In genomic region chr5:109155625-109156024, GRCh38 we compare ENCODE assay signal across 18 cellular contexts.
DNase-seq lines count a peak whose midpoint lies in the region; ATAC-seq and TF ChIP-seq lines count a peak whose summit lies in the region.
"Had no signal": no experiment of that assay in that cellular context is flagged by ENCODE, and none has a peak within 500 bp of the region (broad histone marks: within the 10 kb centered on the region; RNA-seq: fewer than 3 reads in every experiment).

No MANE protein-coding gene starts in this region.

- no peaks in the 10 kb centered on the region for H3K4me1 Mint-ChIP-seq in stimulated activated effector memory CD8-positive, alpha-beta T cell treated with anti-CD3 and anti-CD28 coated beads, Interleukin-12 subunit alpha, Interleukin-12 subunit beta, amount 100 ng/mL, for 72 hours
- H3K4me1 Mint-ChIP-seq: activated CD4-positive, alpha-beta memory T cell treated with anti-CD3 and anti-CD28 coated beads, Interleukin-2, amount 10 ng/mL, durations not matched to agents 7 days and 5 days had no signal

- no peak overlapping the region for H3K4me3 Mint-ChIP-seq in stimulated activated effector memory CD8-positive, alpha-beta T cell treated with anti-CD3 and anti-CD28 coated beads, Interleukin-12 subunit alpha, Interleukin-12 subunit beta, amount 100 ng/mL, for 72 hours
- H3K4me3 Mint-ChIP-seq: activated CD4-positive, alpha-beta memory T cell treated with anti-CD3 and anti-CD28 coated beads, Interleukin-2, amount 10 ng/mL, durations not matched to agents 7 days and 5 days; activated T-cell treated with anti-CD3 and anti-CD28 coated beads, Interleukin-2, amount 50 U/mL, for 72 hours had no signal

- H3K27me3 ChIP-seq in right atrium auricular region = no peaks in the 10 kb centered on the region
- H3K27me3 ChIP-seq: cardiac muscle cell, heart left ventricle, neutrophil, SJCRH30 had no signal

- no peak overlapping the region for H3K27ac ChIP-seq in right atrium auricular region
- H3K27ac ChIP-seq: cardiac muscle cell, heart left ventricle, neutrophil, SJCRH30 had no signal

- H3K4me1 ChIP-seq in right atrium auricular region = no peaks in the 10 kb centered on the region
- H3K4me1 ChIP-seq: heart left ventricle, SJCRH30 had no signal

- H3K27ac Mint-ChIP-seq in stimulated activated effector memory CD8-positive, alpha-beta T cell treated with anti-CD3 and anti-CD28 coated beads, Interleukin-12 subunit alpha, Interleukin-12 subunit beta, amount 100 ng/mL, for 72 hours = no peak overlapping the region
- H3K27ac Mint-ChIP-seq: activated CD4-positive, alpha-beta memory T cell treated with anti-CD3 and anti-CD28 coated beads, Interleukin-2, amount 10 ng/mL, durations not matched to agents 7 days and 5 days; activated T-cell treated with anti-CD3 and anti-CD28 coated beads, Interleukin-2, amount 50 U/mL, for 72 hours had no signal

- no peaks in the 10 kb centered on the region for H3K9me3 Mint-ChIP-seq in stimulated activated effector memory CD8-positive, alpha-beta T cell treated with anti-CD3 and anti-CD28 coated beads, Interleukin-12 subunit alpha, Interleukin-12 subunit beta, amount 100 ng/mL, for 72 hours
- H3K9me3 Mint-ChIP-seq: activated CD4-positive, alpha-beta memory T cell treated with anti-CD3 and anti-CD28 coated beads, Interleukin-2, amount 10 ng/mL, durations not matched to agents 7 days and 5 days; activated T-cell treated with anti-CD3 and anti-CD28 coated beads, Interleukin-2, amount 50 U/mL, for 72 hours had no signal

- peak; percentile 40 for DNase-seq in OCI-M1 (lab: John Stamatoyannopoulos, UW)
- no peak for DNase-seq in activated gamma-delta T cell treated with Interleukin-2 at 50 U/mL for 16 hours
- no peak for DNase-seq in SW480 (ENCODE audit: low spot score)
- DNase-seq in right atrium auricular region (ENCODE audit: low spot score) = no peak
- DNase-seq in stimulated activated effector memory CD8-positive, alpha-beta T cell treated with anti-CD3 and anti-CD28 coated beads, Interleukin-12 subunit alpha, Interleukin-12 subunit beta, amount 100 ng/mL, for 72 hours (ENCODE audit: low spot score in 2 of 2) = no peak
- DNase-seq: activated CD4-positive, alpha-beta memory T cell treated with anti-CD3 and anti-CD28 coated beads, Interleukin-2, amount 10 ng/mL, durations not matched to agents 7 days and 5 days; activated T-cell treated with anti-CD3 and anti-CD28 coated beads, Interleukin-2, amount 50 U/mL, for 72 hours; COR-L47; heart left ventricle; NCI-H1930; right cardiac atrium; SJCRH30; substantia nigra had no signal

- H3K4me3 ChIP-seq in right atrium auricular region = no peak overlapping the region
- H3K4me3 ChIP-seq: cardiac muscle cell, heart left ventricle, SJCRH30 had no signal

- no peaks in the 10 kb centered on the region for H3K9me3 ChIP-seq in right atrium auricular region
- H3K9me3 ChIP-seq: heart left ventricle, neutrophil, SJCRH30 had no signal

- peak; percentile 68 for ATAC-seq in GM18867 (IDR thresholded peaks at IDR 0.05; ENCODE audit: unreplicated experiment)
- ATAC-seq in GM21528 (IDR thresholded peaks at IDR 0.05; ENCODE audit: low FRiP score, unreplicated experiment) = peak; percentile 80
- ATAC-seq in HG03135 (IDR thresholded peaks at IDR 0.05; ENCODE audit: unreplicated experiment) = peak; percentile 80
- ATAC-seq in stimulated activated effector memory CD8-positive, alpha-beta T cell treated with anti-CD3 and anti-CD28 coated beads, Interleukin-12 subunit alpha, Interleukin-12 subunit beta, amount 100 ng/mL, for 72 hours = no peak
- ATAC-seq: activated T-cell treated with anti-CD3 and anti-CD28 coated beads, Interleukin-2, amount 50 U/mL, for 72 hours; heart left ventricle; right cardiac atrium had no signal

- TF ChIP-seq CTCF in right atrium auricular region (IDR thresholded peaks at IDR 0.05) = no peak

- H3K36me3 Mint-ChIP-seq in stimulated activated effector memory CD8-positive, alpha-beta T cell treated with anti-CD3 and anti-CD28 coated beads, Interleukin-12 subunit alpha, Interleukin-12 subunit beta, amount 100 ng/mL, for 72 hours = no peaks in the 10 kb centered on the region

- no peaks in the 10 kb centered on the region for H3K36me3 ChIP-seq in right atrium auricular region
- H3K36me3 ChIP-seq: cardiac muscle cell, heart left ventricle, neutrophil, SJCRH30 had no signal
